Comparison of ENCODE assay signal across 11 cellular contexts in genomic region chr20:24148372-24148771, GRCh38.
A peak's percentile ranks its signal among the peaks of the same experiment; 100 is the strongest.
DNase-seq lines count a peak whose midpoint lies in the region; ATAC-seq, FAIRE-seq and TF ChIP-seq lines count a peak whose summit lies in the region.
"Had no signal": no experiment of that assay in that cellular context is flagged by ENCODE, and none has a peak within 500 bp of the region (broad histone marks: within the 10 kb centered on the region; RNA-seq: fewer than 3 reads in every experiment).

No MANE protein-coding gene starts in this region.

- in situ Hi-C loops in K562 (cut with MboI), result no loop called here

- no peak overlapping the region for H2AFZ ChIP-seq in K562 (ENCODE audit: low read depth, low read length)

- no peaks in the 10 kb centered on the region for H3K9me1 ChIP-seq in K562 (ENCODE audit: control insufficient read depth, insufficient read depth, low read length)

- TF ChIP-seq EP300 in K562 (IDR thresholded peaks at IDR 0.05; ENCODE audit: low read length), result no peak

- no peaks in the 10 kb centered on the region for H3K27me3 ChIP-seq in K562 (ENCODE audit: control insufficient read depth in 2 of 2, insufficient read depth in 2 of 2, low read length in 2 of 2)
- H3K27me3 ChIP-seq: SJSA1, thyroid gland had no signal

- peak; percentile 78 for ATAC-seq in GM21360 (IDR thresholded peaks at IDR 0.05; ENCODE audit: unreplicated experiment)
- ATAC-seq in HG03520 (IDR thresholded peaks at IDR 0.05; ENCODE audit: unreplicated experiment), result peak; percentile 79
- ATAC-seq in K562, result no peak

- H3K36me3 ChIP-seq in K562 (ENCODE audit: control insufficient read depth, insufficient read depth, low read length), result no peaks in the 10 kb centered on the region
- H3K36me3 ChIP-seq: SJSA1, thyroid gland had no signal

- intact Hi-C loops in K562 (cut with micrococcal nuclease), result no loop called here

- no peaks in the 10 kb centered on the region for H3K9me3 ChIP-seq in K562 (replicated peaks; ENCODE audit: control insufficient read depth, insufficient read depth, low read depth, low read length)
- H3K9me3 ChIP-seq: SJSA1, thyroid gland had no signal

- no peak overlapping the region for H3K4me2 ChIP-seq in K562 (ENCODE audit: insufficient read depth, low read length)

- no peaks in the 10 kb centered on the region; the same call in 1 of the 2 replicates for H4K20me1 ChIP-seq in K562 (replicated peaks; ENCODE audit: control insufficient read depth, insufficient read depth, low read length)

- no peak overlapping the region for H3K27ac ChIP-seq in K562 (ENCODE audit: extremely low read depth, low read depth, low read length)
- H3K27ac ChIP-seq: SJSA1, thyroid gland had no signal

- DNase-seq in CD1c-positive myeloid dendritic cell (ENCODE audit: extremely low spot score) (peak; percentile 84), K562 (ENCODE audit: extremely low read depth in 1 of 4, low spot score in 3 of 4) (no peak), DMS 273 treated with DMSO at 0.1 percent for 48 hours (lab: John Stamatoyannopoulos, UW) (no peak), COLO668 (lab: John Stamatoyannopoulos, UW; ENCODE audit: unreplicated experiment) (no peak), dedifferentiated amniotic fluid mesenchymal stem cell (ENCODE audit: extremely low spot score) (no peak), NCI-H748 treated with DMSO at 0.1 percent for 48 hours (lab: John Stamatoyannopoulos, UW) (no peak)
- DNase-seq: activated CD8-positive, alpha-beta memory T cell treated with anti-CD3 and anti-CD28 coated beads, Interleukin-2, amount 50 U/mL, for 4 hours; thyroid gland had no signal

- 0% methylated on average over 4 of the region's 7 CpGs for WGBS in K562 (ENCODE audit: insufficient coverage, low coverage, missing lambda C conversion rate)

- CTCF ChIA-PET in K562 (lab: Yijun Ruan, JAX; ENCODE audit: low intra/inter-chr PET ratio), result no interaction called here

- no peak for TF ChIP-seq RAD21 in K562 (CRISPR knock-in tag; conservative IDR thresholded peaks at IDR 0.05 in 1 of 2, IDR thresholded peaks at IDR 0.05 in 1 of 2)

- no peaks in the 10 kb centered on the region for H3K79me2 ChIP-seq in K562 (ENCODE audit: control insufficient read depth, insufficient read depth, low read length)

- no peak for TF ChIP-seq CTCF in K562 (IDR thresholded peaks at IDR 0.05 in 2 of 3, conservative IDR thresholded peaks at IDR 0.05 in 1 of 3; ENCODE audit: insufficient read depth in 2 of 3, low read depth in 1 of 3, low read length in 3 of 3)

- no peak overlapping the region for H3K4me3 ChIP-seq in K562
- H3K4me3 ChIP-seq: SJSA1, thyroid gland had no signal

- TF ChIP-seq POLR2A in K562 (conservative IDR thresholded peaks at IDR 0.05), result no peak

- H3K9ac ChIP-seq in K562 (ENCODE audit: insufficient read depth in 1 of 2, low read depth in 2 of 2, low read length in 2 of 2), result no peak overlapping the region

- POLR2A ChIA-PET in K562 (lab: Yijun Ruan, JAX), result no interaction called here

- no peak for FAIRE-seq in K562 (lab: Jason Lieb, UNC)

- BruUV-seq in K562 (replicated peaks; lab: Mats Ljungman, UMichigan), result no TSS peak

- no peaks in the 10 kb centered on the region for H3K4me1 ChIP-seq in K562 (replicated peaks in 1 of 2; ENCODE audit: control insufficient read depth in 2 of 2, insufficient read depth in 2 of 2, low read length in 2 of 2)
- H3K4me1 ChIP-seq: thyroid gland had no signal

TF ChIP-seq in K562, 482 proteins besides CTCF, POLR2A, EP300 and RAD21:
- peak; percentile 21; the same call in 1 of the 2 replicates for TF ChIP-seq TFE3 (CRISPR knock-in tag; IDR thresholded peaks at IDR 0.05)
- no peak for TF ChIP-seq SFPQ (IDR thresholded peaks at IDR 0.05; ENCODE audit: low read depth, low read length)
